ENCODE assay signal across 12 cellular contexts in genomic region chr14:22513066-22513812, GRCh38.
DNase-seq lines count a peak whose midpoint lies in the region; ATAC-seq and TF ChIP-seq lines count a peak whose summit lies in the region.
"Had no signal": no experiment of that assay in that cellular context is flagged by ENCODE, and none has a peak within 500 bp of the region (broad histone marks: within the 10 kb centered on the region; RNA-seq: fewer than 3 reads in every experiment).

No MANE protein-coding gene starts in this region.

- POLR2A ChIA-PET in CD4-positive, alpha-beta T cell (lab: Charles Lee): interaction anchor here (0.7 to 29.1 kb wide), 13 partner anchors 1 to 801 kb away, joined by 3 to 613 read pairs (median 12); no protein-coding TSS in a partner anchor

- H3K9ac ChIP-seq in SK-N-MC (ENCODE audit: insufficient read length) (no peak overlapping the region), rectal smooth muscle tissue (ENCODE audit: low read length) (no peak overlapping the region)

- H3K4me1 Mint-ChIP-seq in CD4-positive, alpha-beta T cell (ENCODE audit: low read depth): peaks cover 95% of the 10 kb centered on the region
- H3K4me1 Mint-ChIP-seq in endothelial cell (ENCODE audit: unreplicated experiment): peaks cover 73% of the 10 kb centered on the region

- no peaks in the 10 kb centered on the region for H3K27me3 ChIP-seq in CD4-positive, alpha-beta T cell (ENCODE audit: control insufficient read depth, insufficient read depth, low read length)
- no peaks in the 10 kb centered on the region for H3K27me3 ChIP-seq in rectal smooth muscle tissue (ENCODE audit: control insufficient read depth, insufficient read depth, low read length)

- H3K9me3 ChIP-seq in CD4-positive, alpha-beta T cell (ENCODE audit: control insufficient read depth, low read length): no peaks in the 10 kb centered on the region
- H3K9me3 ChIP-seq in SK-N-MC (ENCODE audit: low read depth, low read length): no peaks in the 10 kb centered on the region

- no peak for DNase-seq in CD4-positive, alpha-beta T cell
- DNase-seq in SK-N-MC (ENCODE audit: low read depth, low spot score) (no peak), endothelial cell (ENCODE audit: low spot score) (no peak)
- DNase-seq: erythroblast; NCI-H1417; NK-92 treated with Interleukin-12 subunit alpha and Interleukin-12 subunit beta, amount 100 ng/mL, for 24 hours had no signal

- H3K27ac Mint-ChIP-seq in CD4-positive, alpha-beta T cell: peak overlapping the region; percentile 93
- peak overlapping the region; percentile 88 for H3K27ac Mint-ChIP-seq in endothelial cell (ENCODE audit: unreplicated experiment)
- H3K27ac Mint-ChIP-seq: progenitor cell of endocrine pancreas had no signal

- peak overlapping the region; percentile 99 for H3K27ac ChIP-seq in CD4-positive, alpha-beta T cell (ENCODE audit: low read depth, low read length)
- H3K27ac ChIP-seq in SK-N-MC: peak overlapping the region; percentile 43; the same call in 1 of the 2 replicates
- peak overlapping the region; percentile 55 for H3K27ac ChIP-seq in rectal smooth muscle tissue (ENCODE audit: low read depth, low read length)

- H3K4me3 ChIP-seq in SK-N-MC (no peak overlapping the region), rectal smooth muscle tissue (ENCODE audit: low read length) (no peak overlapping the region)

- no peak for ATAC-seq in CD4-positive, alpha-beta T cell (ENCODE audit: poor library complexity)
- ATAC-seq in SK-N-SH treated with all-trans-retinoic acid at 6 μM for 48 hours (no peak), HG02970 (IDR thresholded peaks at IDR 0.05; ENCODE audit: low FRiP score, unreplicated experiment) (no peak), GM18870 (IDR thresholded peaks at IDR 0.05; ENCODE audit: unreplicated experiment) (no peak), GM21367 (IDR thresholded peaks at IDR 0.05; ENCODE audit: unreplicated experiment) (no peak)

- H3K36me3 Mint-ChIP-seq in CD4-positive, alpha-beta T cell (ENCODE audit: low read depth): peaks cover 94% of the 10 kb centered on the region
- peaks cover under 1% of the 10 kb centered on the region for H3K36me3 Mint-ChIP-seq in endothelial cell (ENCODE audit: low read depth, unreplicated experiment)

- CTCF ChIA-PET in CD4-positive, alpha-beta T cell (lab: Charles Lee): interaction anchor here (1.4 to 1.9 kb wide), 4 partner anchors 11 to 312 kb away, joined by 5 read pairs; no protein-coding TSS in a partner anchor

- H3K36me3 ChIP-seq in SK-N-MC (ENCODE audit: insufficient read depth, low read length) (no peaks in the 10 kb centered on the region), rectal smooth muscle tissue (ENCODE audit: control insufficient read depth, insufficient read depth, low read length) (no peaks in the 10 kb centered on the region)

- H3K9me3 Mint-ChIP-seq in CD4-positive, alpha-beta T cell: no peaks in the 10 kb centered on the region
- no peaks in the 10 kb centered on the region for H3K9me3 Mint-ChIP-seq in endothelial cell (ENCODE audit: unreplicated experiment)

- TF ChIP-seq CTCF in CD4-positive, alpha-beta T cell (IDR thresholded peaks at IDR 0.05): no peak
- no peak for TF ChIP-seq CTCF in endothelial cell (IDR thresholded peaks at IDR 0.05; ENCODE audit: unreplicated experiment)

- H3K4me1 ChIP-seq in rectal smooth muscle tissue (ENCODE audit: control insufficient read depth, insufficient read depth, low read length): peaks cover 22% of the 10 kb centered on the region

- H3K4me3 Mint-ChIP-seq in CD4-positive, alpha-beta T cell: peak overlapping the region; percentile 78
- H3K4me3 Mint-ChIP-seq in endothelial cell (ENCODE audit: unreplicated experiment): no peak overlapping the region

- intact Hi-C loops in CD4-positive, alpha-beta T cell (cut with DNase I, micrococcal nuclease): loop anchor here (2.0 to 5.0 kb wide), 2 partner anchors 16 to 34 kb away; no protein-coding TSS in a partner anchor

- H3K27me3 Mint-ChIP-seq in CD4-positive, alpha-beta T cell: no peaks in the 10 kb centered on the region
- H3K27me3 Mint-ChIP-seq in endothelial cell (ENCODE audit: unreplicated experiment): no peaks in the 10 kb centered on the region
- H3K27me3 Mint-ChIP-seq: progenitor cell of endocrine pancreas had no signal

TF ChIP-seq in SK-N-SH treated with all-trans-retinoic acid at 6 μM for 48 hours, 23 proteins besides CTCF, POLR2A, EP300 and RAD21:
- TF ChIP-seq ZNF8 (CRISPR knock-in tag; IDR thresholded peaks at IDR 0.05) (no peak), SNAI2 (CRISPR knock-in tag; IDR thresholded peaks at IDR 0.05) (no peak)

Comparison
In these comparisons a context has a peak if more than half of its experiments do, and no peak if none do; other contexts are left out.
1. H3K27ac ChIP-seq: peak in every context shown above with its lines; median percentile 99 in CD4-positive, alpha-beta T cell; 55 in rectal smooth muscle tissue; 43 in SK-N-MC.